Comparison of ENCODE assay signal across 1 cellular context in the genomic region with DNA sequence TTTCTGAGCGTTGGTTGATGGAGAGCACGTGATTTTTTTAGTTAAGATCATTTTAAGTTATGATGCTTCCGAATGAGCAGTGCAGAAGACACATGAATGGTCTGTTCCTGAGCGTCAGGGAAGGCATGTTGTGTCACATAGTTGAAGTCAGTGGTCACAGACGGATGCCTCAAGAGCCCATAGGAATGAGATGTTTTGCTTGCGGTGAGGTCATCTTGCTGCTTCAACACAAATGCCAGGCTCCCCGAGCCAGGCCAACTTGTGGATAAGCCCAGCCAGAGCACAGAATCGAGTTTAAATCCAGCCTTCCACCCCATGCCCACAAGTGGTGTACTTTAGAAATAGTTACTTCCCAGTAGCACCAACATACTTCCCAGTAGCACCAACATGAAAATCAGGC.
TF ChIP-seq lines count a peak whose summit lies in the region.

No MANE protein-coding gene starts in this region.

TF ChIP-seq in WTC11, 78 proteins besides CTCF, POLR2A, EP300 and RAD21 (continued from another document):
- no peak for TF ChIP-seq ZNF532 (CRISPR knock-in tag; IDR thresholded peaks at IDR 0.05; ENCODE audit: borderline replicate concordance)
- no peak for TF ChIP-seq SMAD4 (CRISPR knock-in tag; IDR thresholded peaks at IDR 0.05)
- no peak for TF ChIP-seq GABPB1 (CRISPR knock-in tag; IDR thresholded peaks at IDR 0.05)
- no peak for TF ChIP-seq E2F5 (CRISPR knock-in tag; IDR thresholded peaks at IDR 0.05)
- no peak for TF ChIP-seq CREM (CRISPR knock-in tag; IDR thresholded peaks at IDR 0.05)
- no peak for TF ChIP-seq EMX1 (CRISPR knock-in tag; IDR thresholded peaks at IDR 0.05)
- no peak for TF ChIP-seq ZNF219 (CRISPR knock-in tag; IDR thresholded peaks at IDR 0.05; ENCODE audit: borderline replicate concordance)
- no peak for TF ChIP-seq SOX15 (CRISPR knock-in tag; IDR thresholded peaks at IDR 0.05)
- TF ChIP-seq MLX (CRISPR knock-in tag; IDR thresholded peaks at IDR 0.05) = no peak
- TF ChIP-seq RORB (CRISPR knock-in tag; IDR thresholded peaks at IDR 0.05) = no peak
- TF ChIP-seq, protein P1, sequence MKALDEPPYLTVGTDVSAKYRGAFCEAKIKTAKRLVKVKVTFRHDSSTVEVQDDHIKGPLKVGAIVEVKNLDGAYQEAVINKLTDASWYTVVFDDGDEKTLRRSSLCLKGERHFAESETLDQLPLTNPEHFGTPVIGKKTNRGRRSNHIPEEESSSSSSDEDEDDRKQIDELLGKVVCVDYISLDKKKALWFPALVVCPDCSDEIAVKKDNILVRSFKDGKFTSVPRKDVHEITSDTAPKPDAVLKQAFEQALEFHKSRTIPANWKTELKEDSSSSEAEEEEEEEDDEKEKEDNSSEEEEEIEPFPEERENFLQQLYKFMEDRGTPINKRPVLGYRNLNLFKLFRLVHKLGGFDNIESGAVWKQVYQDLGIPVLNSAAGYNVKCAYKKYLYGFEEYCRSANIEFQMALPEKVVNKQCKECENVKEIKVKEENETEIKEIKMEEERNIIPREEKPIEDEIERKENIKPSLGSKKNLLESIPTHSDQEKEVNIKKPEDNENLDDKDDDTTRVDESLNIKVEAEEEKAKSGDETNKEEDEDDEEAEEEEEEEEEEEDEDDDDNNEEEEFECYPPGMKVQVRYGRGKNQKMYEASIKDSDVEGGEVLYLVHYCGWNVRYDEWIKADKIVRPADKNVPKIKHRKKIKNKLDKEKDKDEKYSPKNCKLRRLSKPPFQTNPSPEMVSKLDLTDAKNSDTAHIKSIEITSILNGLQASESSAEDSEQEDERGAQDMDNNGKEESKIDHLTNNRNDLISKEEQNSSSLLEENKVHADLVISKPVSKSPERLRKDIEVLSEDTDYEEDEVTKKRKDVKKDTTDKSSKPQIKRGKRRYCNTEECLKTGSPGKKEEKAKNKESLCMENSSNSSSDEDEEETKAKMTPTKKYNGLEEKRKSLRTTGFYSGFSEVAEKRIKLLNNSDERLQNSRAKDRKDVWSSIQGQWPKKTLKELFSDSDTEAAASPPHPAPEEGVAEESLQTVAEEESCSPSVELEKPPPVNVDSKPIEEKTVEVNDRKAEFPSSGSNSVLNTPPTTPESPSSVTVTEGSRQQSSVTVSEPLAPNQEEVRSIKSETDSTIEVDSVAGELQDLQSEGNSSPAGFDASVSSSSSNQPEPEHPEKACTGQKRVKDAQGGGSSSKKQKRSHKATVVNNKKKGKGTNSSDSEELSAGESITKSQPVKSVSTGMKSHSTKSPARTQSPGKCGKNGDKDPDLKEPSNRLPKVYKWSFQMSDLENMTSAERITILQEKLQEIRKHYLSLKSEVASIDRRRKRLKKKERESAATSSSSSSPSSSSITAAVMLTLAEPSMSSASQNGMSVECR (CRISPR knock-in tag; IDR thresholded peaks at IDR 0.05; ENCODE audit: borderline replicate concordance) = no peak
- TF ChIP-seq HMGA2 (CRISPR knock-in tag; IDR thresholded peaks at IDR 0.05) = no peak
- no peak for TF ChIP-seq ZNF512 (CRISPR knock-in tag; IDR thresholded peaks at IDR 0.05; ENCODE audit: borderline replicate concordance)
- no peak for TF ChIP-seq NR1H2 (CRISPR knock-in tag; IDR thresholded peaks at IDR 0.05)
- no peak for TF ChIP-seq TEAD4 (CRISPR knock-in tag; IDR thresholded peaks at IDR 0.05)
- TF ChIP-seq NFATC4 (CRISPR knock-in tag; IDR thresholded peaks at IDR 0.05) = no peak
